9 cellular contexts compared by ENCODE assay signal in the genomic region with DNA sequence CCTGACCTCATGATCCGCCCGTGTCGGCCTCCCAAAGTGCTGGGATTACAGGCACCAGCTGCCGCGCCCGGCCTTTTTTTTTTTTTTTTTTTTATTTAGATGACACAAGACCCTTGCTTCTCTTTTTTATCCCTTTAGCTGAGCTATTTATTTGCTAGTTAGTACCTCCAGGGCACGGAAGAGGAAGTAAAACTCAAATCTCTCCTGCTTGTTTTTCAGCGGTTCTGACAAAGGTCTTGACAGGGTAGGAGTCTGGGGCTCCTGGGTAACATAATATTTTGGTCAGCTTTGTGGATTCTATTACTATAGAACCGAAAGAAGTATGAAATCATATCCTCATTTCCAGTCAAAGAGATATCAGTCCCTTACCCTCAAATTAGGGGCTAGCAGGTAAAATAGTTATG. TPM values are rescaled to one million over a fixed set of nuclear protein-coding genes. Genes with fewer than 3 reads are reported as not detected.
DNase-seq lines count a peak whose midpoint lies in the region; ATAC-seq and TF ChIP-seq lines count a peak whose summit lies in the region.
"Had no signal": no experiment of that assay in that cellular context is flagged by ENCODE, and none has a peak within 500 bp of the region (broad histone marks: within the 10 kb centered on the region; RNA-seq: fewer than 3 reads in every experiment).

No MANE protein-coding gene starts in this region.

- TF ChIP-seq POLR2A in heart left ventricle (IDR thresholded peaks at IDR 0.05), result no peak

- intact Hi-C loops in heart left ventricle (cut with DNase I) (no loop called here), left ventricle myocardium inferior (cut with micrococcal nuclease) (no loop called here), upper lobe of right lung (cut with DNase I) (no loop called here)

- 80 to 84% (median 82%) methylated on average over 9 of the region's 9 CpGs for WGBS in heart left ventricle, 4 donors

- H3K27ac ChIP-seq in heart left ventricle, result no peak overlapping the region
- no peak overlapping the region for H3K27ac ChIP-seq in left ventricle myocardium inferior (replicated peaks)
- H3K27ac ChIP-seq in upper lobe of right lung, result no peak overlapping the region

- H3K27me3 ChIP-seq in heart left ventricle (no peaks in the 10 kb centered on the region), left ventricle myocardium inferior (ENCODE audit: low read depth) (no peaks in the 10 kb centered on the region), upper lobe of right lung (no peaks in the 10 kb centered on the region)

- no peak overlapping the region for H3K4me3 ChIP-seq in heart left ventricle
- no peak overlapping the region for H3K4me3 ChIP-seq in left ventricle myocardium inferior
- no peak overlapping the region for H3K4me3 ChIP-seq in upper lobe of right lung

- peaks cover 0 to 34% (median 0%) of the 10 kb centered on the region in 12 donors for H3K4me1 ChIP-seq in heart left ventricle
- H3K4me1 ChIP-seq in left ventricle myocardium inferior, result no peaks in the 10 kb centered on the region
- H3K4me1 ChIP-seq in upper lobe of right lung, result peaks cover 5% of the 10 kb centered on the region

- TF ChIP-seq CTCF in heart left ventricle (IDR thresholded peaks at IDR 0.05) (no peak), left ventricle myocardium inferior (IDR thresholded peaks at IDR 0.05; ENCODE audit: borderline replicate concordance) (no peak), upper lobe of right lung (IDR thresholded peaks at IDR 0.05) (no peak)

- DNase-seq in heart left ventricle (no peak), left ventricle myocardium inferior (no peak), RPMI8226 (peak; percentile 89), upper lobe of right lung (no peak), GOT3 (lab: John Stamatoyannopoulos, UW) (no peak), NCI-H748 treated with DMSO at 0.1 percent for 48 hours (lab: John Stamatoyannopoulos, UW) (no peak), DMS53 treated with DMSO at 0.1 percent for 48 hours (lab: John Stamatoyannopoulos, UW; ENCODE audit: unreplicated experiment) (no peak)
- DNase-seq: cortex of kidney had no signal

- H3K36me3 ChIP-seq in heart left ventricle (peaks cover 0 to 19% (median 9%) of the 10 kb centered on the region in 9 donors), left ventricle myocardium inferior (peaks cover 12% of the 10 kb centered on the region), upper lobe of right lung (no peaks in the 10 kb centered on the region)

- peak in 3 of 4 donors; percentile 46 to 59 (median 58) for ATAC-seq in heart left ventricle
- peak; percentile 79 for ATAC-seq in HG03039 (IDR thresholded peaks at IDR 0.05; ENCODE audit: unreplicated experiment)
- peak; percentile 83 for ATAC-seq in upper lobe of right lung

- H3K9me3 ChIP-seq in heart left ventricle, result no peaks in the 10 kb centered on the region
- H3K9me3 ChIP-seq in left ventricle myocardium inferior (replicated peaks), result no peaks in the 10 kb centered on the region
- H3K9me3 ChIP-seq in upper lobe of right lung, result no peaks in the 10 kb centered on the region

RNA-seq across cellular contexts. Expression of a gene that starts 44.0 kb away (rescaled TPM):
- total RNA-seq in heart left ventricle (10 to 100 TPM in 3 of 9 donors, 1 to 10 TPM in 6; 4.2 to 29.9 (median 6.9) TPM), left ventricle myocardium inferior (5.0 TPM), upper lobe of right lung (56.3 TPM)
- 1 to 10 TPM in 1 of 2 donors, under 1 TPM in 1; 0.65 to 7.5 TPM for polyA plus RNA-seq in heart left ventricle
